9 cellular contexts compared by ENCODE assay signal in the genomic region with DNA sequence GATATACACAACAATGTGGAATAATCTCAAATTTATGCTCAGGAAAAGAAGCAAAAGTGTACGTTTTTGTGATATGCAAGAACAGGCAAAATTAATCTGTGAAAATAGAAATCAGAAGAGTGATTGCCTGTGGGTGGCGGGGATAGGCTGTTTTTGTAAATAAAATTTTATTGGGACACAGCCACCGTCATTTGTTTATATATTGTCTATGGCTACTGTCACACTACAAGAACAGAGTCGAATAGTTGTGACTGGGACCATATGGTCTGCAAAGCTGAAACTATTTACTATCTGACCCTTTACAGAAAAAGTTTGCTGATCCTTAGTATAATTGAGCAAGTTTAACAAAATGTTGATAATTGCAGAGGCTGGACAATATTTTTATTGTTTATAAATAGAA.
"Had no signal": no experiment of that assay in that cellular context is flagged by ENCODE, and none has a peak within 500 bp of the region (broad histone marks: within the 10 kb centered on the region; RNA-seq: fewer than 3 reads in every experiment).

No MANE protein-coding gene starts in this region.

- H3K36me3 ChIP-seq: HAP-1 had no signal

- H3K4me1 ChIP-seq: HAP-1 had no signal

- DNase-seq: GM23248, GOT3, H7, H9, HCEC 1CT, HFFc6 had no signal

- H2AFZ ChIP-seq: GM23248, GM23338 had no signal

- H3K4me2 ChIP-seq: GM23338 had no signal

- H3K4me3 ChIP-seq: GM23248, GM23338, HAP-1 had no signal

- ATAC-seq: GM23338, HCT116 had no signal

- H3K9ac ChIP-seq: GM23248 had no signal

- H3K27ac ChIP-seq: GM23248 had no signal

- H3K9me3 ChIP-seq: HAP-1 had no signal
